Comparison of ENCODE assay signal across 8 cellular contexts in the genomic region with DNA sequence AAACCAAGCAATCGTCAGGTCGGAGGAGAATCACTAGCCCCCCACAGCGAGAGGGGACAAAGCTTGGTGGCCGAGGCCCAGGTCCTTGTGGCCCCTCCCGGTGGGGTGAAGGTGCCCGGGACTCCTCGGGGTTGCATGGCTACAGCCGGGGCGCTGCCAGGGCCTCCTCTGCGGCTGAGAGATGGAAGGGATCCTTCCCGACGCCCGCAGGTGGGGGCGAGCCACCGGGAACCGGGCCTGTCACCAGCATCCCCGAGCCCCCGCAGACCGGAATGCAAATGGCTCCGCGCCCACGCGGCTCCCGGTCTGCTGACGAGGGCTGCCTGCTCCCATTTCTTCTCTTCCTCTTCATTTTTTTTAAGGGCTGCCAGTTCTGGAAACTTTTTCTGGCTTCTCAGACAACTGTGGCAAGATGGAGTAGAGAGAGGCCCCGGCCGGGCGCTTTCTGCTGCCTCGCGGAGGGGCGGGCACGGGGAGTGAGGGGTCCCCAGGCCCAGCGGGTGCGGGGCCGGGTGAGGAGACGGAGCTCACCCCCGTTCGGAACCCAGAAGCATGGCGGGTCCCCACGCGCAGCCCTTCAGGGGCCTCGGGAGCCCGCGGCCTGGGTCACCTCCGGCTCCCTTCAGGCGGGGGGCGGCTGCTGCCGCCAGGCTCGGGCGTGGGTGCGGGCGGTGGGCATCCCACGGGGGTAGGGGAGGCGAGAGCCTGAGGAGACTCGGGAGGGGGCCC. TPM values are rescaled to one million over a fixed set of nuclear protein-coding genes. Genes with fewer than 3 reads are reported as not detected.
DNase-seq lines count a peak whose midpoint lies in the region; TF ChIP-seq lines count a peak whose summit lies in the region.

No MANE protein-coding gene starts in this region.

- H3K36me3 ChIP-seq in HEK293 (ENCODE audit: control insufficient read depth in 2 of 2, insufficient read depth in 1 of 2, low read length in 2 of 2), result peaks cover 0 to 15% of the 10 kb centered on the region in 2 experiments; a peak in 1 of 3 replicates
- no peaks in the 10 kb centered on the region for H3K36me3 ChIP-seq in WERI-Rb-1
- no peaks in the 10 kb centered on the region for H3K36me3 ChIP-seq in parathyroid adenoma (ENCODE audit: control insufficient read depth, insufficient read depth, low read length)

- no peaks in the 10 kb centered on the region; the same call in 1 of the 2 replicates for H3K4me1 ChIP-seq in HEK293 (ENCODE audit: control insufficient read depth, insufficient read depth, low read length)
- H3K4me1 ChIP-seq in parathyroid adenoma, result peaks cover 6% of the 10 kb centered on the region

- H3K4me3 ChIP-seq in HEK293 (ENCODE audit: low read depth, low read length) (no peak overlapping the region; the same call in 1 of the 2 replicates), WERI-Rb-1 (ENCODE audit: low read depth, low read length) (no peak overlapping the region), fibroblast of villous mesenchyme (ENCODE audit: low read depth, low read length) (peak overlapping the region; percentile 43), parathyroid adenoma (ENCODE audit: low read depth, low read length) (peak overlapping the region; percentile 63)

- H3K9ac ChIP-seq in parathyroid adenoma, result peak overlapping the region; percentile 89

- POLR2A ChIA-PET in HEK293 (lab: Yijun Ruan, JAX), result no interaction called here

- no peaks in the 10 kb centered on the region for H3K79me2 ChIP-seq in parathyroid adenoma

- H3K27ac ChIP-seq in HEK293 (ENCODE audit: extremely low read depth, low read depth, low read length) (peak overlapping the region; percentile 60; the same call in 1 of the 2 replicates), WERI-Rb-1 (peak overlapping the region; percentile 59), parathyroid adenoma (peak overlapping the region; percentile 70)

- H3K27me3 ChIP-seq in WERI-Rb-1 (ENCODE audit: insufficient read depth, low read depth, severe bottlenecking) (no peaks in the 10 kb centered on the region), parathyroid adenoma (ENCODE audit: control insufficient read depth, insufficient read depth, low read length) (no peaks in the 10 kb centered on the region)

- CTCF ChIA-PET in HEK293 (lab: Yijun Ruan, JAX), result interaction anchor here (0.6 to 1.0 kb wide), 3 partner anchors 99 to 155 kb away, joined by 3 read pairs; no protein-coding TSS in a partner anchor

- TF ChIP-seq CTCF in HEK293 (tag by site-specific recombination; IDR thresholded peaks at IDR 0.05), result no peak
- no peak for TF ChIP-seq CTCF in WERI-Rb-1 (IDR thresholded peaks at IDR 0.05; ENCODE audit: low read depth, low read length)
- TF ChIP-seq CTCF in fibroblast of villous mesenchyme (IDR thresholded peaks at IDR 0.05; ENCODE audit: insufficient read depth, low read depth, low read length), result no peak
- no peak for TF ChIP-seq CTCF in parathyroid adenoma (IDR thresholded peaks at IDR 0.05)

- peak overlapping the region; percentile 100 for H2AFZ ChIP-seq in parathyroid adenoma

- no peaks in the 10 kb centered on the region for H3K9me3 ChIP-seq in HEK293 (ENCODE audit: control insufficient read depth, insufficient read depth, low read depth, low read length)
- no peaks in the 10 kb centered on the region for H3K9me3 ChIP-seq in WERI-Rb-1 (ENCODE audit: severe bottlenecking)
- H3K9me3 ChIP-seq in parathyroid adenoma (ENCODE audit: control insufficient read depth, low read length), result no peaks in the 10 kb centered on the region

- H3K4me2 ChIP-seq in parathyroid adenoma (ENCODE audit: low read length), result peak overlapping the region; percentile 88

- peak; percentile 64 for DNase-seq in CD1c-positive myeloid dendritic cell (ENCODE audit: extremely low spot score)
- DNase-seq in WERI-Rb-1, result no peak
- peak; percentile 10 for DNase-seq in fibroblast of villous mesenchyme (ENCODE audit: low read depth)
- DNase-seq in COLO829 (ENCODE audit: low spot score), result no peak
- no peak for DNase-seq in HCEC 1CT
- DNase-seq in GM19238 (ENCODE audit: insufficient read length, low spot score), result no peak

TF ChIP-seq in HEK293, 187 proteins besides CTCF, POLR2A, EP300 and RAD21:
- TF ChIP-seq ZNF223 (tag by site-specific recombination; IDR thresholded peaks at IDR 0.05), result 0 out of 2 replicates have a peak, but pooled peaks have one; percentile 36
- no peak for TF ChIP-seq ZBTB26 (tag by site-specific recombination; optimal IDR thresholded peaks at IDR 0.05)
- no peak for TF ChIP-seq SALL2 (tag by site-specific recombination; IDR thresholded peaks at IDR 0.05; ENCODE audit: borderline replicate concordance)
- TF ChIP-seq ZNF266 (tag by site-specific recombination; IDR thresholded peaks at IDR 0.05; ENCODE audit: low read depth), result no peak
- TF ChIP-seq ZNF37A (tag by site-specific recombination; IDR thresholded peaks at IDR 0.05), result no peak
- no peak for TF ChIP-seq ZNF121 (tag by site-specific recombination; IDR thresholded peaks at IDR 0.05)
- TF ChIP-seq ZFHX2 (tag by site-specific recombination; conservative IDR thresholded peaks at IDR 0.05), result peak; percentile 26; the same call in 1 of the 2 replicates
- TF ChIP-seq FEZF1 (tag by site-specific recombination; IDR thresholded peaks at IDR 0.05), result no peak
- TF ChIP-seq, protein P1, sequence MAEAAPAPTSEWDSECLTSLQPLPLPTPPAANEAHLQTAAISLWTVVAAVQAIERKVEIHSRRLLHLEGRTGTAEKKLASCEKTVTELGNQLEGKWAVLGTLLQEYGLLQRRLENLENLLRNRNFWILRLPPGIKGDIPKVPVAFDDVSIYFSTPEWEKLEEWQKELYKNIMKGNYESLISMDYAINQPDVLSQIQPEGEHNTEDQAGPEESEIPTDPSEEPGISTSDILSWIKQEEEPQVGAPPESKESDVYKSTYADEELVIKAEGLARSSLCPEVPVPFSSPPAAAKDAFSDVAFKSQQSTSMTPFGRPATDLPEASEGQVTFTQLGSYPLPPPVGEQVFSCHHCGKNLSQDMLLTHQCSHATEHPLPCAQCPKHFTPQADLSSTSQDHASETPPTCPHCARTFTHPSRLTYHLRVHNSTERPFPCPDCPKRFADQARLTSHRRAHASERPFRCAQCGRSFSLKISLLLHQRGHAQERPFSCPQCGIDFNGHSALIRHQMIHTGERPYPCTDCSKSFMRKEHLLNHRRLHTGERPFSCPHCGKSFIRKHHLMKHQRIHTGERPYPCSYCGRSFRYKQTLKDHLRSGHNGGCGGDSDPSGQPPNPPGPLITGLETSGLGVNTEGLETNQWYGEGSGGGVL (tag by site-specific recombination; IDR thresholded peaks at IDR 0.05), result no peak

RNA-seq across cellular contexts. Expression of gene MELTF, which starts 27.5 kb away (rescaled TPM):
- total RNA-seq in fibroblast of villous mesenchyme, result 4.7 and 5.2 TPM in 2 replicates

RNA-seq across cellular contexts. Expression of gene PIGZ, which starts 33.5 kb away (rescaled TPM):
- total RNA-seq in fibroblast of villous mesenchyme, result 1.3 and 1.7 TPM in 2 replicates

RNA-seq across cellular contexts. Expression of gene NCBP2, which starts 59.8 kb away (rescaled TPM):
- total RNA-seq in fibroblast of villous mesenchyme, result 41.2 and 57.9 TPM in 2 replicates

Comparison
In these comparisons a context has a peak if more than half of its experiments do, and no peak if none do; other contexts are left out.
1. DNase-seq: peak in CD1c-positive myeloid dendritic cell (single experiment) and fibroblast of villous mesenchyme (single experiment); none in WERI-Rb-1 (single experiment), COLO829 (single experiment), HCEC 1CT (single experiment) and GM19238 (single experiment).
2. H3K4me3 ChIP-seq: peak in fibroblast of villous mesenchyme (single experiment) and parathyroid adenoma (single experiment); none in HEK293 (single experiment) and WERI-Rb-1 (single experiment).
3. Peak in every context shown above with its lines, with median percentiles within 50 percentile points of each other: H3K27ac ChIP-seq.